ENCODE assay signal across 14 cellular contexts in the genomic region with DNA sequence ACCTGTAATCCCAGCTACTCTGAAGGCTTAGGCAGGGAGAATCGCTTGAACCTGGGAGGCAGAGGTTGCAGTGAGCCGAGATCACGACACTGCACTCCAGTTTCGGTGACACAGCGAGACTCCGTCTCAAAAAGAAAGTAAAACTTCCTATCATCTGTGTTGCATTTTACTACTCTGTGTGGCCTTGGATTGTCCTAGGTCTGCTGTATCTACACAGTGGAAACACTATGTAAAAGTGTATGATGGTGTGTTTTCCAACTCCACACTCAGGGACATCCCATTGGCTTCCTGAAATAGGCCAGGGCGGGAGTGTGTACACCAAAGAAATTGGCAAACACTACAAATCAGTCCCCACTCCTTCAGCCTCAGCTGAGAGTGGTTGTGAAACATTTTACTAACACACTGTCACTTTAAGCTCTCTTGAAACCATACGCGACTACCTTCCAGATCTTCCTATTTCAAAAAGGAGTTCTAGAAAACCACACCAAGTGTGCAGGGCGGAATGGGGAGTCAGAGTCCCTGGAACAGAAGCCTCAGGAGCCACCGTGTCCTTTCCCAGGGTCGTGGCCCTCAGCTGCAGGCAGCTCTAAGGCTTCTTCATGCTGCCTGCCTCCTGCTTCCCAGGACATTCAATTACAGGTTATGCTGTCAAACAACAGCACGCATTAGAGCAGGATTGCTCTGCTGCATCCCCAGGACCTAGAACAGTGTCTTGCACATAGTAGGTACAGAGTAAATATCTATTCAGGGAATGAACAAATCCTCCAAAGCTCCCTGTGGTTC.
DNase-seq lines count a peak whose midpoint lies in the region; ATAC-seq and TF ChIP-seq lines count a peak whose summit lies in the region.
"Had no signal": no experiment of that assay in that cellular context is flagged by ENCODE, and none has a peak within 500 bp of the region (broad histone marks: within the 10 kb centered on the region; RNA-seq: fewer than 3 reads in every experiment).

No MANE protein-coding gene starts in this region.

- H3K27me3 ChIP-seq in breast epithelium: no peaks in the 10 kb centered on the region
- no peaks in the 10 kb centered on the region for H3K27me3 ChIP-seq in mammary epithelial cell (ENCODE audit: insufficient read depth, low read length)
- no peaks in the 10 kb centered on the region for H3K27me3 ChIP-seq in Panc1 (ENCODE audit: control insufficient read depth, insufficient read depth, low read length)
- H3K27me3 ChIP-seq: BLaER1 treated with 17β-estradiol and CSF1 and Interleukin-3, amounts not matched to agents 10 nM and 100 nM had no signal

- H3K4me1 Mint-ChIP-seq in immature natural killer cell (peaks cover 0 to 10% of the 10 kb centered on the region in 2 donors), endothelial cell (ENCODE audit: unreplicated experiment) (peaks cover 3% of the 10 kb centered on the region)
- peaks cover 4% of the 10 kb centered on the region for H3K4me1 Mint-ChIP-seq in stimulated activated memory B cell treated with anti-CD40 and anti-IgM and Interleukin-4, amounts not matched to agents 10 μg/mL and 1 μg/mL and 100 μg/mL, for 72 hours

- H3K4me1 ChIP-seq in breast epithelium (no peaks in the 10 kb centered on the region), mammary epithelial cell (ENCODE audit: insufficient read depth, low read length) (no peaks in the 10 kb centered on the region), Panc1 (ENCODE audit: control insufficient read depth, insufficient read depth, low read length) (peaks cover 11% of the 10 kb centered on the region)

- H3K4me3 Mint-ChIP-seq in immature natural killer cell: peak overlapping the region in 3 of 5 donors; percentile 32 to 70 (median 54)
- H3K4me3 Mint-ChIP-seq in endothelial cell (ENCODE audit: unreplicated experiment): no peak overlapping the region
- no peak overlapping the region for H3K4me3 Mint-ChIP-seq in stimulated activated memory B cell treated with anti-CD40 and anti-IgM and Interleukin-4, amounts not matched to agents 10 μg/mL and 1 μg/mL and 100 μg/mL, for 72 hours
- H3K4me3 Mint-ChIP-seq: dendritic cell treated with granulocyte-macrophage colony-stimulating factor and Interleukin-4, amounts not matched to agents 40 ng/mL and 50 ng/mL, for 4 days; nephron had no signal

- 93% methylated on average over 13 of the region's 13 CpGs for WGBS in mammary epithelial cell (ENCODE audit: low coverage, missing lambda C conversion rate)

- H4K20me1 ChIP-seq in mammary epithelial cell (ENCODE audit: insufficient read depth, low read length): no peaks in the 10 kb centered on the region
- H4K20me1 ChIP-seq: BLaER1 treated with 17β-estradiol and CSF1 and Interleukin-3, amounts not matched to agents 10 nM and 100 nM had no signal

- H3K9ac ChIP-seq in mammary epithelial cell (ENCODE audit: insufficient read depth, low read length): no peak overlapping the region
- H3K9ac ChIP-seq: BLaER1 treated with 17β-estradiol and CSF1 and Interleukin-3, amounts not matched to agents 10 nM and 100 nM had no signal

- CTCF ChIA-PET in mammary epithelial cell (lab: Charles Lee; ENCODE audit: low non-redundant PET): interaction anchor here (0.7 kb wide), 1 partner anchor 26 kb away, joined by 9 read pairs; no protein-coding TSS in a partner anchor
- CTCF ChIA-PET in Panc1 (lab: Charles Lee): no interaction called here

- H3K27ac ChIP-seq in breast epithelium (peak overlapping the region in 1 of 2 donors; percentile 35), mammary epithelial cell (ENCODE audit: insufficient read depth, low read depth, low read length) (no peak overlapping the region), Panc1 (ENCODE audit: low read length) (peak overlapping the region; percentile 86)

- intact Hi-C loops in breast epithelium (cut with DNase I; ENCODE audit: low total_unique reads): no loop called here
- intact Hi-C loops in mammary epithelial cell (cut with micrococcal nuclease): no loop called here
- intact Hi-C loops in Panc1 (cut with micrococcal nuclease; ENCODE audit: unreplicated experiment): no loop called here

- DNase-seq in breast epithelium (ENCODE audit: low spot score in 2 of 2): no peak
- DNase-seq in mammary epithelial cell: no peak
- no peak for DNase-seq in Panc1 (ENCODE audit: low read depth, low spot score)
- DNase-seq in immature natural killer cell: no peak
- no peak for DNase-seq in COR-L47 (lab: John Stamatoyannopoulos, UW)
- no peak for DNase-seq in endothelial cell (ENCODE audit: low spot score)
- no peak for DNase-seq in HK-2 (ENCODE audit: unreplicated experiment)
- DNase-seq: activated CD4-positive, alpha-beta T cell treated with anti-CD3 and anti-CD28 coated beads for 1 hour; NCI-H2081 had no signal

- peaks cover 19% of the 10 kb centered on the region for H3K79me2 ChIP-seq in mammary epithelial cell (ENCODE audit: insufficient read depth, low read length)

- H3K4me2 ChIP-seq in mammary epithelial cell (ENCODE audit: insufficient read depth, low read depth, low read length): no peak overlapping the region

- H3K9me3 ChIP-seq in breast epithelium (no peaks in the 10 kb centered on the region), mammary epithelial cell (replicated peaks; ENCODE audit: insufficient read depth, low read length) (no peaks in the 10 kb centered on the region), Panc1 (ENCODE audit: control insufficient read depth, insufficient read depth, low read depth, low read length) (no peaks in the 10 kb centered on the region)

- H3K9me3 Mint-ChIP-seq in immature natural killer cell (no peaks in the 10 kb centered on the region), endothelial cell (ENCODE audit: unreplicated experiment) (no peaks in the 10 kb centered on the region)
- H3K9me3 Mint-ChIP-seq in stimulated activated memory B cell treated with anti-CD40 and anti-IgM and Interleukin-4, amounts not matched to agents 10 μg/mL and 1 μg/mL and 100 μg/mL, for 72 hours: peaks cover 3% of the 10 kb centered on the region
- H3K9me3 Mint-ChIP-seq: dendritic cell treated with granulocyte-macrophage colony-stimulating factor and Interleukin-4, amounts not matched to agents 40 ng/mL and 50 ng/mL, for 4 days; nephron had no signal

- peaks cover 0 to 2% (median 0%) of the 10 kb centered on the region in 3 donors for H3K27me3 Mint-ChIP-seq in immature natural killer cell (ENCODE audit: low read depth in 3 of 3)
- H3K27me3 Mint-ChIP-seq in endothelial cell (ENCODE audit: unreplicated experiment): no peaks in the 10 kb centered on the region
- H3K27me3 Mint-ChIP-seq in stimulated activated memory B cell treated with anti-CD40 and anti-IgM and Interleukin-4, amounts not matched to agents 10 μg/mL and 1 μg/mL and 100 μg/mL, for 72 hours: no peaks in the 10 kb centered on the region

- H3K4me3 ChIP-seq in breast epithelium (peak overlapping the region; percentile 30 to 51 (median 36)), mammary epithelial cell (replicated peaks in 1 of 3; ENCODE audit: insufficient read depth in 1 of 3, low read depth in 2 of 3, low read length in 3 of 3) (no peak overlapping the region), Panc1 (ENCODE audit: low read depth in 2 of 2, low read length in 2 of 2) (peak overlapping the region; percentile 16 to 41)
- H3K4me3 ChIP-seq: BLaER1 treated with 17β-estradiol and CSF1 and Interleukin-3, amounts not matched to agents 10 nM and 100 nM had no signal

- ATAC-seq in Panc1: peak; percentile 78
- ATAC-seq in stimulated activated memory B cell treated with anti-CD40 and anti-IgM and Interleukin-4, amounts not matched to agents 10 μg/mL and 1 μg/mL and 100 μg/mL, for 72 hours: no peak
- ATAC-seq: HCT116 had no signal

- H3K27ac Mint-ChIP-seq in immature natural killer cell (peak overlapping the region in 1 of 6 donors; percentile 56), endothelial cell (ENCODE audit: unreplicated experiment) (no peak overlapping the region)
- H3K27ac Mint-ChIP-seq in stimulated activated memory B cell treated with anti-CD40 and anti-IgM and Interleukin-4, amounts not matched to agents 10 μg/mL and 1 μg/mL and 100 μg/mL, for 72 hours: no peak overlapping the region
- H3K27ac Mint-ChIP-seq: dendritic cell treated with granulocyte-macrophage colony-stimulating factor and Interleukin-4, amounts not matched to agents 40 ng/mL and 50 ng/mL, for 4 days had no signal

- in situ Hi-C loops in mammary epithelial cell (cut with MboI; ENCODE audit: low sequenced_read_pairs in 2 of 2) (no loop called here), Panc1 (cut with HindIII; ENCODE audit: low pct_unique_long_range_greater_than_20kb, low sequenced_read_pairs) (no loop called here)

- H3K36me3 Mint-ChIP-seq in immature natural killer cell: no peaks in the 10 kb centered on the region
- H3K36me3 Mint-ChIP-seq in endothelial cell (ENCODE audit: low read depth, unreplicated experiment): no peaks in the 10 kb centered on the region
- no peaks in the 10 kb centered on the region for H3K36me3 Mint-ChIP-seq in stimulated activated memory B cell treated with anti-CD40 and anti-IgM and Interleukin-4, amounts not matched to agents 10 μg/mL and 1 μg/mL and 100 μg/mL, for 72 hours

- no peak overlapping the region for H2AFZ ChIP-seq in mammary epithelial cell (ENCODE audit: low read depth, low read length)

- no TSS peak for BruUV-seq in mammary epithelial cell (replicated peaks; lab: Mats Ljungman, UMichigan)
- BruUV-seq in Panc1 (replicated peaks; lab: Mats Ljungman, UMichigan): no TSS peak

- POLR2A ChIA-PET in Panc1 (lab: Charles Lee): no interaction called here

- TF ChIP-seq POLR2A in breast epithelium (IDR thresholded peaks at IDR 0.05): no peak

- H3K36me3 ChIP-seq in breast epithelium (no peaks in the 10 kb centered on the region), mammary epithelial cell (ENCODE audit: insufficient read depth, low read length) (no peaks in the 10 kb centered on the region), Panc1 (ENCODE audit: control insufficient read depth, insufficient read depth, low read length) (no peaks in the 10 kb centered on the region)
- H3K36me3 ChIP-seq: BLaER1 treated with 17β-estradiol and CSF1 and Interleukin-3, amounts not matched to agents 10 nM and 100 nM had no signal

- dilution Hi-C loops in mammary epithelial cell (cut with HindIII; ENCODE audit: low sequenced_read_pairs): no loop called here

- TF ChIP-seq CTCF in breast epithelium (IDR thresholded peaks at IDR 0.05): no peak
- no peak for TF ChIP-seq CTCF in mammary epithelial cell (conservative IDR thresholded peaks at IDR 0.05 in 1 of 2, IDR thresholded peaks at IDR 0.05 in 1 of 2; ENCODE audit: extremely low read depth in 1 of 2, insufficient read depth in 1 of 2, low read depth in 1 of 2, low read length in 2 of 2)
- TF ChIP-seq CTCF in Panc1 (IDR thresholded peaks at IDR 0.05): no peak
- no peak for TF ChIP-seq CTCF in endothelial cell (IDR thresholded peaks at IDR 0.05; ENCODE audit: unreplicated experiment)

Comparison
In these comparisons a context has a peak if more than half of its experiments do, and no peak if none do; other contexts are left out.
1. H3K4me3 ChIP-seq: peak in breast epithelium (3 of 3) and Panc1 (2 of 2); none in mammary epithelial cell (0 of 3).
2. H3K4me3 Mint-ChIP-seq: peak in immature natural killer cell (3 of 5); none in endothelial cell (single experiment) and stimulated activated memory B cell treated with anti-CD40 and anti-IgM and Interleukin-4, amounts not matched to agents 10 μg/mL and 1 μg/mL and 100 μg/mL, for 72 hours (single experiment).